8 cellular contexts compared by ENCODE assay signal in the genomic region with DNA sequence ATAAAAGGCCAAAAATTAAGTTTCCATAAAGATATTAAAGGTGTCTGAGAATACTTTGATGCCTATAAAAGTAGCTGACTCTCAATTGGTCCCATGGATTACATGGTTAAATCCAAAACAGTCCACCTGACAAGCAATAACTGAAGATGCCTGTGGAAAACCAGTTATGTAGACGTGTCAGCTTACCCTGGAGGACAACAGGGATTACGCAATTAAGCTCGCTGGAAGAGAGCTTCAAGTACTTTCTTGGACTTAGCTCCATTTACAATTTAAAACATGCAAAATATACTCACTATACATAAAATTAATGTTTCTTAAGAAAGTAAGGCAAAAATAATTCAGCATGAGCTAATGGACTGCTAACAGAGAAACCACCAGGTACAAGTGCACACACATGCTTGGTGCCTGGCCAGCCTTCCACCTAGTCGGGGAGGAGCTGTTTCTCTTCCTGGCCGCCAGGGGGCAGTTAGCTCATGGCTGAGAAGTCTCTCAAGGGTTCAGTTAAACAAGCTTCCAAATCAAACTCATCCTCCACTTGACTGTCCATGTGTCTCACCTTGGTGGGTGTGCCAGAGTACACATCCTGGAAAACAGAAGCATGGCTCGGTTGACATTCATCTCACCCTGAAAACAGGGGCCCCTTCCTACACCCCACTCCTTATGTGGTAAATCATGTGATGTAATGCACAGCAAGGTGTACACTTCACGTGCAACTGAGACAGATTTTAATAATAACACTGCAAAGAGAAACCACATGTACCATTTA. TPM values are rescaled to one million over a fixed set of nuclear protein-coding genes. Genes with fewer than 3 reads are reported as not detected.
DNase-seq lines count a peak whose midpoint lies in the region; ATAC-seq and TF ChIP-seq lines count a peak whose summit lies in the region.

No MANE protein-coding gene starts in this region.

- TF ChIP-seq CTCF in C4-2B (conservative IDR thresholded peaks at IDR 0.05) (peak; percentile 95), LNCaP clone FGC (IDR thresholded peaks at IDR 0.05; ENCODE audit: control insufficient read depth, extremely low read depth, insufficient read depth) (peak; percentile 90), upper lobe of right lung (IDR thresholded peaks at IDR 0.05) (peak; percentile 96)

- peaks cover 28% of the 10 kb centered on the region for H3K4me1 ChIP-seq in SJCRH30
- H3K4me1 ChIP-seq in upper lobe of right lung: no peaks in the 10 kb centered on the region

- peak; percentile 73 for ATAC-seq in GM19463 (IDR thresholded peaks at IDR 0.05; ENCODE audit: unreplicated experiment)
- peak; percentile 97 for ATAC-seq in upper lobe of right lung

- DNase-seq in LNCaP clone FGC (ENCODE audit: low read depth) (peak; percentile 77), SJCRH30 (peak; percentile 57 to 82), germinal center (ENCODE audit: low spot score) (peak; percentile 72), posterior cingulate gyrus (peak in 7 of 10 donors; percentile 47 to 93 (median 61)), upper lobe of right lung (peak; percentile 87)
- DNase-seq in activated effector memory CD4-positive, alpha-beta T cell treated with Interleukin-2 at 50 U/mL for 16 hours: peak; percentile 63

- H3K36me3 ChIP-seq in SJCRH30 (peaks cover 64% of the 10 kb centered on the region), upper lobe of right lung (peaks cover 80% of the 10 kb centered on the region)

- H3K4me3 ChIP-seq in LNCaP clone FGC (ENCODE audit: low read depth, low read length) (no peak overlapping the region), SJCRH30 (no peak overlapping the region), upper lobe of right lung (no peak overlapping the region)

- intact Hi-C loops in posterior cingulate gyrus (cut with DNase I): loop anchor here (1.0 kb wide), 1 partner anchor 33 kb away; no protein-coding TSS in a partner anchor
- intact Hi-C loops in upper lobe of right lung (cut with DNase I): loop anchor here (5.0 kb wide), 1 partner anchor 34 kb away; no protein-coding TSS in a partner anchor

- H3K27ac ChIP-seq in C4-2B: no peak overlapping the region
- no peak overlapping the region for H3K27ac ChIP-seq in SJCRH30
- H3K27ac ChIP-seq in upper lobe of right lung: no peak overlapping the region

- no peaks in the 10 kb centered on the region for H3K9me3 ChIP-seq in SJCRH30 (replicated peaks)
- no peaks in the 10 kb centered on the region for H3K9me3 ChIP-seq in upper lobe of right lung

- H3K27me3 ChIP-seq in SJCRH30: no peaks in the 10 kb centered on the region
- H3K27me3 ChIP-seq in upper lobe of right lung: no peaks in the 10 kb centered on the region

RNA-seq across cellular contexts. Expression of gene FAM53A, which starts 9.2 kb away (rescaled TPM):
- 0.13 and 0.51 TPM in 2 replicates for total RNA-seq in SJCRH30 (2014; rRNA removed; shearing (Covaris generic))
- total RNA-seq in upper lobe of right lung: 2.8 TPM

RNA-seq across cellular contexts. Expression of gene SLBP, which starts 18.8 kb away (rescaled TPM):
- total RNA-seq in SJCRH30 (2014; rRNA removed; shearing (Covaris generic)): 177 and 183 TPM in 2 replicates
- 32.8 TPM for total RNA-seq in upper lobe of right lung

RNA-seq across cellular contexts. Expression of gene TMEM129, which starts 27.8 kb away (rescaled TPM):
- 15.5 and 18.6 TPM in 2 replicates for total RNA-seq in SJCRH30 (2014; rRNA removed; shearing (Covaris generic))
- 33.2 TPM for total RNA-seq in upper lobe of right lung

RNA-seq across cellular contexts. Expression of gene TACC3, which starts 28.0 kb away (rescaled TPM):
- 68.3 and 74.7 TPM in 2 replicates for total RNA-seq in SJCRH30 (2014; rRNA removed; shearing (Covaris generic))
- total RNA-seq in upper lobe of right lung: 13.3 TPM
